10 cellular contexts compared by ENCODE assay signal in genomic region chr2:234025475-234025874, GRCh38. TPM values are rescaled to one million over a fixed set of nuclear protein-coding genes. Genes with fewer than 3 reads are reported as not detected.
DNase-seq lines count a peak whose midpoint lies in the region; TF ChIP-seq lines count a peak whose summit lies in the region.
"Had no signal": no experiment of that assay in that cellular context is flagged by ENCODE, and none has a peak within 500 bp of the region (broad histone marks: within the 10 kb centered on the region; RNA-seq: fewer than 3 reads in every experiment).

No MANE protein-coding gene starts in this region.

- no peaks in the 10 kb centered on the region for H4K20me1 ChIP-seq in fibroblast of lung (ENCODE audit: control insufficient read depth, extremely low read depth, insufficient read depth, low read length)

- peaks cover 17% of the 10 kb centered on the region for H3K9me3 Mint-ChIP-seq in activated CD4-positive, alpha-beta T cell treated with anti-CD3 and anti-CD28 coated beads, Interleukin-2, amount 10 ng/mL, durations not matched to agents 7 days and 5 days
- H3K9me3 Mint-ChIP-seq in glutamatergic neuron (ENCODE audit: unreplicated experiment) = peaks cover 2% of the 10 kb centered on the region

- H3K27ac ChIP-seq in fibroblast of lung (ENCODE audit: insufficient read depth, low read length) = no peak overlapping the region
- H3K27ac ChIP-seq in suprapubic skin = no peak overlapping the region
- H3K27ac ChIP-seq: neutrophil had no signal

- TF ChIP-seq POLR2A in suprapubic skin (IDR thresholded peaks at IDR 0.05) = no peak

- H3K27me3 ChIP-seq in fibroblast of lung (ENCODE audit: control insufficient read depth, insufficient read depth, low read length) (no peaks in the 10 kb centered on the region), suprapubic skin (no peaks in the 10 kb centered on the region)

- peak overlapping the region; percentile 79 for H3K4me2 ChIP-seq in fibroblast of lung (ENCODE audit: extremely low read depth, insufficient read depth, low read length)

- CTCF ChIA-PET in activated CD4-positive, alpha-beta T cell treated with anti-CD3 and anti-CD28 coated beads, Interleukin-2, amount 10 ng/mL, durations not matched to agents 7 days and 5 days (lab: Charles Lee) = interaction anchor here (0.7 to 1.2 kb wide), 3 partner anchors 46 to 509 kb away, joined by 3 to 4 read pairs (median 3); no protein-coding TSS in a partner anchor

- no peaks in the 10 kb centered on the region for H3K36me3 ChIP-seq in fibroblast of lung (ENCODE audit: control insufficient read depth, insufficient read depth, low read length)
- H3K36me3 ChIP-seq in suprapubic skin = no peaks in the 10 kb centered on the region
- H3K36me3 ChIP-seq: neutrophil had no signal

- WGBS in suprapubic skin = 15% methylated on average over 10 of the region's 10 CpGs

- peak overlapping the region; percentile 83 for H3K27ac Mint-ChIP-seq in activated CD4-positive, alpha-beta T cell treated with anti-CD3 and anti-CD28 coated beads, Interleukin-2, amount 10 ng/mL, durations not matched to agents 7 days and 5 days
- H3K27ac Mint-ChIP-seq in glutamatergic neuron (ENCODE audit: unreplicated experiment) = no peak overlapping the region

- H3K4me1 ChIP-seq in fibroblast of lung (ENCODE audit: control insufficient read depth, extremely low read depth, insufficient read depth, low read length) (peaks cover 2% of the 10 kb centered on the region), suprapubic skin (peaks cover 10% of the 10 kb centered on the region)

- peak overlapping the region; percentile 60 for H3K4me3 Mint-ChIP-seq in activated CD4-positive, alpha-beta T cell treated with anti-CD3 and anti-CD28 coated beads, Interleukin-2, amount 10 ng/mL, durations not matched to agents 7 days and 5 days
- no peak overlapping the region for H3K4me3 Mint-ChIP-seq in glutamatergic neuron (ENCODE audit: unreplicated experiment)

- intact Hi-C loops in head of caudate nucleus (cut with DNase I) = no loop called here

- TF ChIP-seq CTCF in fibroblast of lung (conservative IDR thresholded peaks at IDR 0.05 in 1 of 2, IDR thresholded peaks at IDR 0.05 in 1 of 2; ENCODE audit: low read depth in 1 of 2, low read length in 2 of 2) = no peak
- no peak for TF ChIP-seq CTCF in suprapubic skin (IDR thresholded peaks at IDR 0.05)
- TF ChIP-seq CTCF in glutamatergic neuron (IDR thresholded peaks at IDR 0.05; ENCODE audit: partially characterized antibody, unreplicated experiment) = no peak

- peak overlapping the region; percentile 3 to 51 (median 32) for H3K4me3 ChIP-seq in fibroblast of lung (replicated peaks in 1 of 4; ENCODE audit: control extremely low read depth in 1 of 4, insufficient read depth in 1 of 4, low read depth in 3 of 4, low read length in 4 of 4)
- H3K4me3 ChIP-seq in suprapubic skin = peak overlapping the region; percentile 35

- no peak overlapping the region for H3K9ac ChIP-seq in fibroblast of lung (ENCODE audit: insufficient read depth, low read length)

- no peaks in the 10 kb centered on the region for H3K79me2 ChIP-seq in fibroblast of lung (ENCODE audit: control insufficient read depth, insufficient read depth, low read length)

- H3K9me3 ChIP-seq in fibroblast of lung (ENCODE audit: control insufficient read depth, insufficient read depth, low read depth, low read length) (no peaks in the 10 kb centered on the region), suprapubic skin (no peaks in the 10 kb centered on the region)
- H3K9me3 ChIP-seq: neutrophil had no signal

- POLR2A ChIA-PET in activated CD4-positive, alpha-beta T cell treated with anti-CD3 and anti-CD28 coated beads, Interleukin-2, amount 10 ng/mL, durations not matched to agents 7 days and 5 days (lab: Charles Lee) = no interaction called here

- H3K4me1 Mint-ChIP-seq in activated CD4-positive, alpha-beta T cell treated with anti-CD3 and anti-CD28 coated beads, Interleukin-2, amount 10 ng/mL, durations not matched to agents 7 days and 5 days = peaks cover 40% of the 10 kb centered on the region
- H3K4me1 Mint-ChIP-seq in glutamatergic neuron (ENCODE audit: low read depth, unreplicated experiment) = no peaks in the 10 kb centered on the region

- peaks cover 19% of the 10 kb centered on the region for H3K27me3 Mint-ChIP-seq in activated CD4-positive, alpha-beta T cell treated with anti-CD3 and anti-CD28 coated beads, Interleukin-2, amount 10 ng/mL, durations not matched to agents 7 days and 5 days
- H3K27me3 Mint-ChIP-seq in glutamatergic neuron (ENCODE audit: unreplicated experiment) = peaks cover 2% of the 10 kb centered on the region

- peak; percentile 35 for DNase-seq in activated CD4-positive, alpha-beta T cell treated with anti-CD3 and anti-CD28 coated beads, Interleukin-2, amount 10 ng/mL, durations not matched to agents 7 days and 5 days
- DNase-seq in activated CD4-positive, alpha-beta T cell treated with anti-CD3 and anti-CD28 coated beads, Interleukin-2, amount 50 U/mL, for 4 hours = no peak
- DNase-seq in NOMO-1 treated with dmso at 0.1 percent for 144 hours (lab: John Stamatoyannopoulos, UW; ENCODE audit: unreplicated experiment) = peak; percentile 28
- DNase-seq in fibroblast of lung (ENCODE audit: low read depth in 2 of 2) = no peak
- DNase-seq in suprapubic skin (ENCODE audit: low spot score in 2 of 2) = no peak
- DNase-seq in OCI-M2 (lab: John Stamatoyannopoulos, UW; ENCODE audit: unreplicated experiment) = no peak
- no peak for DNase-seq in glutamatergic neuron
- DNase-seq in head of caudate nucleus = no peak
- DNase-seq: COR-L47 had no signal

- H2AFZ ChIP-seq in fibroblast of lung (ENCODE audit: low read length) = peak overlapping the region; percentile 30

- H3K36me3 Mint-ChIP-seq in activated CD4-positive, alpha-beta T cell treated with anti-CD3 and anti-CD28 coated beads, Interleukin-2, amount 10 ng/mL, durations not matched to agents 7 days and 5 days (ENCODE audit: low read depth) = peaks cover 3% of the 10 kb centered on the region
- peaks cover 5% of the 10 kb centered on the region for H3K36me3 Mint-ChIP-seq in glutamatergic neuron (ENCODE audit: unreplicated experiment)

- TF ChIP-seq EP300 in suprapubic skin (IDR thresholded peaks at IDR 0.05) = no peak

RNA-seq across cellular contexts. Expression of gene SPP2, which starts 25.0 kb away (rescaled TPM):
- total RNA-seq in activated CD4-positive, alpha-beta T cell treated with anti-CD3 and anti-CD28 coated beads, Interleukin-2, amount 10 ng/mL, durations not matched to agents 7 days and 5 days = not detected
- not detected in 2 replicates for total RNA-seq in fibroblast of lung
- not detected in 2 replicates for polyA plus RNA-seq in fibroblast of lung
- not detected in 2 replicates for polyA plus RNA-seq in fibroblast of lung (2012)
- polyA minus RNA-seq in fibroblast of lung (ENCODE audit: low replicate concordance) = not detected in 2 replicates
- total RNA-seq in suprapubic skin = not detected
- total RNA-seq in glutamatergic neuron (ENCODE audit: unreplicated experiment) = not detected

Comparison
In these comparisons a context has a peak if more than half of its experiments do, and no peak if none do; other contexts are left out.
1. DNase-seq: peak in activated CD4-positive, alpha-beta T cell treated with anti-CD3 and anti-CD28 coated beads, Interleukin-2, amount 10 ng/mL, durations not matched to agents 7 days and 5 days (single experiment) and NOMO-1 treated with dmso at 0.1 percent for 144 hours (single experiment); none in activated CD4-positive, alpha-beta T cell treated with anti-CD3 and anti-CD28 coated beads, Interleukin-2, amount 50 U/mL, for 4 hours (0 of 2), fibroblast of lung (0 of 2), suprapubic skin (0 of 2), OCI-M2 (single experiment), glutamatergic neuron (single experiment) and head of caudate nucleus (0 of 42).